ENCODE assay signal across 25 cellular contexts in genomic region chr10:131043039-131043691, GRCh38.
A peak's percentile ranks its signal among the peaks of the same experiment; 100 is the strongest.
DNase-seq lines count a peak whose midpoint lies in the region; ATAC-seq, FAIRE-seq and TF ChIP-seq lines count a peak whose summit lies in the region.
"Had no signal": no experiment of that assay in that cellular context is flagged by ENCODE, and none has a peak within 500 bp of the region (broad histone marks: within the 10 kb centered on the region; RNA-seq: fewer than 3 reads in every experiment).

No MANE protein-coding gene starts in this region.

- TF ChIP-seq EP300 in H1 (IDR thresholded peaks at IDR 0.05; ENCODE audit: borderline replicate concordance in 1 of 2, low read depth in 2 of 2, low read length in 2 of 2) = no peak

- no peak for FAIRE-seq in H1 (lab: Jason Lieb, UNC)

- H3K27me3 ChIP-seq in H1 (replicated peaks in 1 of 4; ENCODE audit: control insufficient read depth in 3 of 4, extremely low read depth in 1 of 4, insufficient read depth in 3 of 4, low read length in 3 of 4) (no peaks in the 10 kb centered on the region), adrenal gland (no peaks in the 10 kb centered on the region)
- H3K27me3 ChIP-seq: MG63, ovary had no signal

- peak overlapping the region; percentile 61; the same call in 1 of the 2 replicates for H2BK15ac ChIP-seq in H1 (ENCODE audit: low read length)

- H2BK20ac ChIP-seq in H1 (ENCODE audit: low read length) = 0 out of 2 replicates have a peak overlapping the region, but pooled peaks have one; percentile 72

- H3K9ac ChIP-seq in H1 (replicated peaks in 1 of 4; ENCODE audit: extremely low read depth in 1 of 4, low read depth in 3 of 4, low read length in 3 of 4) = no peak overlapping the region

- peak overlapping the region; percentile 35; the same call in 1 of the 2 replicates for H2BK5ac ChIP-seq in H1 (ENCODE audit: low read depth, low read length)

- no peak for TF ChIP-seq RAD21 in H1 (IDR thresholded peaks at IDR 0.05 in 1 of 2, conservative IDR thresholded peaks at IDR 0.05 in 1 of 2; ENCODE audit: low read depth in 2 of 2, low read length in 2 of 2)

- peaks cover 5% of the 10 kb centered on the region; the same call in 1 of the 2 replicates for H3K23me2 ChIP-seq in H1 (ENCODE audit: low read depth, low read length)

- no peak overlapping the region for H3K14ac ChIP-seq in H1 (ENCODE audit: insufficient read length)

- no peak for ATAC-seq in GM21717 (IDR thresholded peaks at IDR 0.05; ENCODE audit: unreplicated experiment)
- ATAC-seq: sciatic nerve had no signal

- TF ChIP-seq POLR2A in H1 (IDR thresholded peaks at IDR 0.05; ENCODE audit: control extremely low read depth in 1 of 2, low read depth in 2 of 2, low read length in 2 of 2) (no peak), adrenal gland (IDR thresholded peaks at IDR 0.05) (no peak)

- 80% methylated on average over 6 of the region's 10 CpGs; no CpG with 5 or more reads in 1 of the 2 experiments for WGBS in H1 (ENCODE audit: extremely low coverage in 1 of 2, insufficient coverage in 1 of 2, insufficient read length in 1 of 2, insufficient replicate concordance in 2 of 2, low coverage in 1 of 2, low lambda C conversion rate in 2 of 2, missing lambda C conversion rate in 1 of 2), 2 experiments
- 44 to 75% (median 68%) methylated on average over 4 to 9 of the region's 10 CpGs for WGBS in adrenal gland, 4 donors

- H3K56ac ChIP-seq in H1 (replicated peaks; ENCODE audit: insufficient read length, low read depth, low read length) = no peak overlapping the region

- H3K9me3 ChIP-seq in H1 (ENCODE audit: insufficient read depth in 2 of 2, low read depth in 1 of 2, low read length in 1 of 2) (peaks cover 5 to 8% of the 10 kb centered on the region in 2 experiments), adrenal gland (replicated peaks in 1 of 3) (no peaks in the 10 kb centered on the region)
- H3K9me3 ChIP-seq: MG63, ovary had no signal

- H3K36me3 ChIP-seq in H1 (ENCODE audit: control insufficient read depth in 2 of 4, insufficient read depth in 4 of 4, low read length in 3 of 4) = no peaks in the 10 kb centered on the region
- H3K36me3 ChIP-seq in adrenal gland (replicated peaks in 1 of 2) = no peaks in the 10 kb centered on the region
- H3K36me3 ChIP-seq: MG63, ovary had no signal

- no peaks in the 10 kb centered on the region for H3K79me1 ChIP-seq in H1 (ENCODE audit: low read depth, low read length)

- no peak overlapping the region for H3K27ac ChIP-seq in H1 (ENCODE audit: low read depth, low read length)
- no peak overlapping the region for H3K27ac ChIP-seq in adrenal gland
- H3K27ac ChIP-seq: epithelial cell of prostate, ovary had no signal

- no peak overlapping the region for H3K4me2 ChIP-seq in H1 (ENCODE audit: insufficient read depth in 1 of 2, low read depth in 2 of 2, low read length in 2 of 2)

- no peak overlapping the region; the same call in 1 of the 2 replicates for H3K18ac ChIP-seq in H1 (ENCODE audit: extremely low read depth, low read length)

- H3K23ac ChIP-seq in H1 (ENCODE audit: insufficient read length) = no peak overlapping the region

- H2BK12ac ChIP-seq in H1 (ENCODE audit: low read depth, low read length) = peak overlapping the region; percentile 81; the same call in 1 of the 2 replicates

- peaks cover 0 to 2% of the 10 kb centered on the region in 2 experiments for H4K20me1 ChIP-seq in H1 (replicated peaks in 1 of 2; ENCODE audit: control insufficient read depth in 1 of 2, insufficient read depth in 2 of 2, low read length in 2 of 2)

- CTCF ChIA-PET in H1 (lab: Charles Lee; ENCODE audit: partially characterized antibody) = no interaction called here

- peak; percentile 48 for DNase-seq in DMS114 treated with DMSO at 0.1 percent for 48 hours (lab: John Stamatoyannopoulos, UW; ENCODE audit: unreplicated experiment)
- DNase-seq in G401 (ENCODE audit: low spot score) = peak; percentile 23
- DNase-seq in NCI-H2107 treated with DMSO at 0.1 percent for 48 hours (lab: John Stamatoyannopoulos, UW; ENCODE audit: unreplicated experiment) = peak; percentile 25
- DNase-seq in H1 (ENCODE audit: low read depth in 1 of 2, low spot score in 2 of 2) = no peak
- no peak for DNase-seq in adrenal gland
- DNase-seq in UCSD-AML1 (lab: John Stamatoyannopoulos, UW; ENCODE audit: unreplicated experiment) = no peak
- DNase-seq in stimulated activated CD8-positive, alpha-beta memory T cell treated with anti-CD3 and anti-CD28 coated beads, Interleukin-4, amount 100 ng/mL, for 48 hours = no peak
- DNase-seq: activated CD4-positive, alpha-beta T cell treated with anti-CD3 and anti-CD28 coated beads, Interleukin-2, amount 50 U/mL, for 1 hour; activated T-cell treated with anti-CD3 and anti-CD28 coated beads for 4 hours; AML-193; anterior cingulate cortex; central memory CD4-positive, alpha-beta T cell; COR-L47; foreskin melanocyte; HCEC 1CT; MG63; naive B cell; NCI-H226; ovary; SHP77 treated with DMSO at 0.1 percent for 48 hours; T-helper 1 cell; trophoblast cell had no signal

- in situ Hi-C loops in G401 (cut with HindIII; ENCODE audit: low sequenced_read_pairs) = no loop called here

- intact Hi-C loops in adrenal gland (cut with DNase I) = no loop called here

- no peaks in the 10 kb centered on the region for H3K79me2 ChIP-seq in H1 (ENCODE audit: control insufficient read depth in 1 of 2, insufficient read depth in 2 of 2, low read length in 2 of 2)

- no peak overlapping the region for H3K4ac ChIP-seq in H1 (replicated peaks; ENCODE audit: insufficient read length, low read depth, low read length)

- POLR2A ChIA-PET in H1 (lab: Charles Lee; ENCODE audit: partially characterized antibody) = no interaction called here

- H3K4me3 ChIP-seq in H1 (ENCODE audit: extremely low read depth in 1 of 4, insufficient read depth in 2 of 4, low read depth in 3 of 4, low read length in 4 of 4) = no peak overlapping the region
- no peak overlapping the region for H3K4me3 ChIP-seq in adrenal gland
- H3K4me3 ChIP-seq: MG63, ovary had no signal

- no peak overlapping the region for H4K8ac ChIP-seq in H1 (ENCODE audit: extremely low read depth, insufficient read depth, low read length)

- no peak overlapping the region for H4K91ac ChIP-seq in H1 (replicated peaks; ENCODE audit: insufficient read length, low read length)

- H3K4me1 ChIP-seq in H1 (replicated peaks in 1 of 4; ENCODE audit: control insufficient read depth in 3 of 4, insufficient read depth in 4 of 4, low read length in 3 of 4) = peaks cover 4 to 8% (median 8%) of the 10 kb centered on the region in 4 experiments; a peak in 5 of 7 replicates
- H3K4me1 ChIP-seq in adrenal gland (replicated peaks in 1 of 2) = no peaks in the 10 kb centered on the region

- no peak overlapping the region for H2AFZ ChIP-seq in H1 (ENCODE audit: low read length)

- no peak overlapping the region for H2BK120ac ChIP-seq in H1 (replicated peaks; ENCODE audit: low read depth, low read length)

- H2AK5ac ChIP-seq in H1 (ENCODE audit: low read depth, low read length) = no peak overlapping the region; the same call in 1 of the 2 replicates

- TF ChIP-seq CTCF in H1 (IDR thresholded peaks at IDR 0.05; ENCODE audit: control extremely low read depth in 1 of 3, insufficient read depth in 1 of 3, low read depth in 1 of 3, low read length in 3 of 3) (no peak), adrenal gland (IDR thresholded peaks at IDR 0.05) (no peak)

- H4K5ac ChIP-seq in H1 (ENCODE audit: insufficient read length, low read depth, low read length) = no peak overlapping the region

TF ChIP-seq in H1, 55 proteins besides CTCF, POLR2A, EP300 and RAD21 (continues in another document):
- TF ChIP-seq RFX5 (IDR thresholded peaks at IDR 0.05; ENCODE audit: borderline replicate concordance, low read depth, low read length) (no peak), MAFK (IDR thresholded peaks at IDR 0.05; ENCODE audit: low read depth, low read length) (no peak), YY1 (IDR thresholded peaks at IDR 0.05; ENCODE audit: low read depth, low read length) (no peak), CHD2 (IDR thresholded peaks at IDR 0.05; ENCODE audit: low read length) (no peak), SRF (IDR thresholded peaks at IDR 0.05; ENCODE audit: low read depth, low read length) (no peak), TCF12 (IDR thresholded peaks at IDR 0.05; ENCODE audit: low read depth, low read length) (no peak), RNF2 (IDR thresholded peaks at IDR 0.05; ENCODE audit: borderline replicate concordance, low read depth, low read length, missing control alignments, poor library complexity, severe bottlenecking) (no peak), TBP (IDR thresholded peaks at IDR 0.05; ENCODE audit: low read depth, low read length) (no peak)

Comparison
In these comparisons a context has a peak if more than half of its experiments do, and no peak if none do; other contexts are left out.
1. DNase-seq: peak in DMS114 treated with DMSO at 0.1 percent for 48 hours (single experiment), G401 (single experiment) and NCI-H2107 treated with DMSO at 0.1 percent for 48 hours (single experiment); none in H1 (0 of 2), adrenal gland (0 of 7), UCSD-AML1 (single experiment) and stimulated activated CD8-positive, alpha-beta memory T cell treated with anti-CD3 and anti-CD28 coated beads, Interleukin-4, amount 100 ng/mL, for 48 hours (single experiment).